Comparison of ENCODE assay signal across 9 cellular contexts in the genomic region with DNA sequence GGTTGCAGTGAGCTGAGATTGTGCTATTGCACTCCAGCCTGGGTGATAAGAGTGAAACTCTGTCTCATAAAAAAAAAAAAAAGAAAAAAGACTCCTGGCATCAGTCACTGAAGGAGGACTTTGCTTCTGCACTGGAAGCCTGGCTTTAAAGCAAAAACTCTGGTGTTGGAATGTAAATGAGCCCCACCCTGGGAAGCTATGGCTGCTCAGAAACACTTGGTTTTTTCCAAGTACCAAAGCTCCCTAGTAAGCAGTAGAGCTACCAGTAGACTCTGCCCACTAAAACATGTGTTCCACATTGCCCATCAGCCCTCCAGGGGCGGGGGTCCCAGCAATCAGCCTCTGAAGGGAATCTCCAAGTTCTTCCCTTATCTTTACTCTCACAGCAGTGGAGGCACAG.
DNase-seq lines count a peak whose midpoint lies in the region; ATAC-seq, FAIRE-seq and TF ChIP-seq lines count a peak whose summit lies in the region.
"Had no signal": no experiment of that assay in that cellular context is flagged by ENCODE, and none has a peak within 500 bp of the region (broad histone marks: within the 10 kb centered on the region; RNA-seq: fewer than 3 reads in every experiment).

No MANE protein-coding gene starts in this region.

- peaks cover 7 to 11% of the 10 kb centered on the region in 2 donors for H3K4me1 ChIP-seq in lung (ENCODE audit: control insufficient read depth in 2 of 2, insufficient read depth in 2 of 2, low read length in 2 of 2)

- WGBS in lung, 2 donors, result 21 to 40% methylated on average over 1 of the region's 1 CpG

- no peaks in the 10 kb centered on the region for H3K9me3 Mint-ChIP-seq in stimulated activated effector memory CD8-positive, alpha-beta T cell treated with anti-CD3 and anti-CD28 coated beads, Interleukin-12 subunit alpha, Interleukin-12 subunit beta, amount 100 ng/mL, for 72 hours

- no peak overlapping the region for H3K4me3 ChIP-seq in lung

- H3K27ac ChIP-seq in lung (ENCODE audit: low read depth in 1 of 2, low read length in 1 of 2), result peak overlapping the region; percentile 76 to 92

- no peaks in the 10 kb centered on the region for H3K9me3 ChIP-seq in lung (ENCODE audit: control insufficient read depth in 2 of 2, insufficient read depth in 1 of 2, low read length in 1 of 2)

- no peak for TF ChIP-seq CTCF in lung (IDR thresholded peaks at IDR 0.05; ENCODE audit: control extremely low read depth, extremely low read depth)

- H3K36me3 Mint-ChIP-seq in stimulated activated effector memory CD8-positive, alpha-beta T cell treated with anti-CD3 and anti-CD28 coated beads, Interleukin-12 subunit alpha, Interleukin-12 subunit beta, amount 100 ng/mL, for 72 hours, result no peaks in the 10 kb centered on the region

- peak; percentile 59 for DNase-seq in HuH-7 (ENCODE audit: low spot score)
- DNase-seq in cortex of kidney (lab: John Stamatoyannopoulos, UW), result peak; percentile 7
- DNase-seq in lung (ENCODE audit: low spot score), result peak; percentile 45
- DNase-seq in urothelium cell line (ENCODE audit: low spot score), result peak; percentile 48
- no peak for DNase-seq in OCI-M2 (lab: John Stamatoyannopoulos, UW; ENCODE audit: unreplicated experiment)
- no peak for DNase-seq in stimulated activated effector memory CD8-positive, alpha-beta T cell treated with anti-CD3 and anti-CD28 coated beads, Interleukin-12 subunit alpha, Interleukin-12 subunit beta, amount 100 ng/mL, for 72 hours (ENCODE audit: low spot score in 2 of 2)
- no peak for DNase-seq in DMS 273 treated with DMSO at 0.1 percent for 48 hours (lab: John Stamatoyannopoulos, UW)
- DNase-seq: SIG-M5 had no signal

- no peak for FAIRE-seq in urothelium cell line (lab: Jason Lieb, UNC)
- FAIRE-seq: endothelial cell of umbilical vein had no signal

- ATAC-seq in lung (ENCODE audit: insufficient read depth, low FRiP score), result peak; percentile 61
- no peak for ATAC-seq in stimulated activated effector memory CD8-positive, alpha-beta T cell treated with anti-CD3 and anti-CD28 coated beads, Interleukin-12 subunit alpha, Interleukin-12 subunit beta, amount 100 ng/mL, for 72 hours

- peaks cover 8% of the 10 kb centered on the region for H3K4me1 Mint-ChIP-seq in stimulated activated effector memory CD8-positive, alpha-beta T cell treated with anti-CD3 and anti-CD28 coated beads, Interleukin-12 subunit alpha, Interleukin-12 subunit beta, amount 100 ng/mL, for 72 hours

- no peaks in the 10 kb centered on the region for H3K27me3 ChIP-seq in lung (ENCODE audit: control insufficient read depth, insufficient read depth)

- no peaks in the 10 kb centered on the region for H3K36me3 ChIP-seq in lung (ENCODE audit: control insufficient read depth in 2 of 2, insufficient read depth in 2 of 2, low read length in 2 of 2)

- no peak overlapping the region for H3K27ac Mint-ChIP-seq in stimulated activated effector memory CD8-positive, alpha-beta T cell treated with anti-CD3 and anti-CD28 coated beads, Interleukin-12 subunit alpha, Interleukin-12 subunit beta, amount 100 ng/mL, for 72 hours

- no peak overlapping the region for H3K4me3 Mint-ChIP-seq in stimulated activated effector memory CD8-positive, alpha-beta T cell treated with anti-CD3 and anti-CD28 coated beads, Interleukin-12 subunit alpha, Interleukin-12 subunit beta, amount 100 ng/mL, for 72 hours

Comparison
In these comparisons a context has a peak if more than half of its experiments do, and no peak if none do; other contexts are left out.
1. DNase-seq: peak in HuH-7 (single experiment), cortex of kidney (single experiment), lung (single experiment) and urothelium cell line (single experiment); none in OCI-M2 (single experiment), stimulated activated effector memory CD8-positive, alpha-beta T cell treated with anti-CD3 and anti-CD28 coated beads, Interleukin-12 subunit alpha, Interleukin-12 subunit beta, amount 100 ng/mL, for 72 hours (0 of 2) and DMS 273 treated with DMSO at 0.1 percent for 48 hours (single experiment).